In the genomic region with DNA sequence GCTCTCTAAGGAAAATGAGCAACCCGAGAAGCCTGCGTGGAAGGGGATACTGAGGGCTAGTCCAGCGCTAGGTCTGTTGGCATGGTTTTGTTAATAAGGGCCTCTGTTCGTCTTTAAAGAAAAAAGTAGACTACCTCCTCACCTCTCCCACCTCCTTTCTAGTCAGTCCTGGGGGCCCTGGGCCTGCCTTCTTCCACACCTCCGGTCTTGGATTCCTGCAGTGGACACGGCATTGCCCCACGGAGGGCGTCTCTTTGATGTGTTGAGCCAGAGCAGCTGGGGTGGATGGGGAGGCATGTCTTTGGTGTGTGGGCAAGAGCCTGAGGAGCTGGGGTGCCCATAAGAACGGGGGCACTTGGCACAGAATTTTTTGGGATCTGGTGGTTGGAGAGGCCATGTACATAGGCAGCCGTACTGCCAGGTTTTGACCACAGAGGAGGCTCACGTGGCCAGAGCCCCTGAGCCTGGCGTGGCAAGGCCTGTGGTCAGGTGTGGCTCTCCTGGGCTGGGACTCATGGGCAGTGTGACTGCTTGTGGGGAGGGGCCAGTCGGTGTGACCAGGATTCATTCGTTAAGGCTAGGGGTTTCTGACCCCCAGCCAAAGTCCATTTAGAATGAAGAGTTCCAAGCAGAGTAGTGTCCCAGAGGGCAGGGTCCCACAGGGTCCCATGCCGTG, we compare ENCODE assay signal across 1 cellular context.
TF ChIP-seq lines count a peak whose summit lies in the region.

No MANE protein-coding gene starts in this region.

TF ChIP-seq in WTC11, 78 proteins besides CTCF, POLR2A, EP300 and RAD21 (continued from another document):
- no peak for TF ChIP-seq ESRRA (CRISPR knock-in tag; IDR thresholded peaks at IDR 0.05; ENCODE audit: borderline replicate concordance)
- TF ChIP-seq, protein P1, sequence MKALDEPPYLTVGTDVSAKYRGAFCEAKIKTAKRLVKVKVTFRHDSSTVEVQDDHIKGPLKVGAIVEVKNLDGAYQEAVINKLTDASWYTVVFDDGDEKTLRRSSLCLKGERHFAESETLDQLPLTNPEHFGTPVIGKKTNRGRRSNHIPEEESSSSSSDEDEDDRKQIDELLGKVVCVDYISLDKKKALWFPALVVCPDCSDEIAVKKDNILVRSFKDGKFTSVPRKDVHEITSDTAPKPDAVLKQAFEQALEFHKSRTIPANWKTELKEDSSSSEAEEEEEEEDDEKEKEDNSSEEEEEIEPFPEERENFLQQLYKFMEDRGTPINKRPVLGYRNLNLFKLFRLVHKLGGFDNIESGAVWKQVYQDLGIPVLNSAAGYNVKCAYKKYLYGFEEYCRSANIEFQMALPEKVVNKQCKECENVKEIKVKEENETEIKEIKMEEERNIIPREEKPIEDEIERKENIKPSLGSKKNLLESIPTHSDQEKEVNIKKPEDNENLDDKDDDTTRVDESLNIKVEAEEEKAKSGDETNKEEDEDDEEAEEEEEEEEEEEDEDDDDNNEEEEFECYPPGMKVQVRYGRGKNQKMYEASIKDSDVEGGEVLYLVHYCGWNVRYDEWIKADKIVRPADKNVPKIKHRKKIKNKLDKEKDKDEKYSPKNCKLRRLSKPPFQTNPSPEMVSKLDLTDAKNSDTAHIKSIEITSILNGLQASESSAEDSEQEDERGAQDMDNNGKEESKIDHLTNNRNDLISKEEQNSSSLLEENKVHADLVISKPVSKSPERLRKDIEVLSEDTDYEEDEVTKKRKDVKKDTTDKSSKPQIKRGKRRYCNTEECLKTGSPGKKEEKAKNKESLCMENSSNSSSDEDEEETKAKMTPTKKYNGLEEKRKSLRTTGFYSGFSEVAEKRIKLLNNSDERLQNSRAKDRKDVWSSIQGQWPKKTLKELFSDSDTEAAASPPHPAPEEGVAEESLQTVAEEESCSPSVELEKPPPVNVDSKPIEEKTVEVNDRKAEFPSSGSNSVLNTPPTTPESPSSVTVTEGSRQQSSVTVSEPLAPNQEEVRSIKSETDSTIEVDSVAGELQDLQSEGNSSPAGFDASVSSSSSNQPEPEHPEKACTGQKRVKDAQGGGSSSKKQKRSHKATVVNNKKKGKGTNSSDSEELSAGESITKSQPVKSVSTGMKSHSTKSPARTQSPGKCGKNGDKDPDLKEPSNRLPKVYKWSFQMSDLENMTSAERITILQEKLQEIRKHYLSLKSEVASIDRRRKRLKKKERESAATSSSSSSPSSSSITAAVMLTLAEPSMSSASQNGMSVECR (CRISPR knock-in tag; IDR thresholded peaks at IDR 0.05; ENCODE audit: borderline replicate concordance): no peak
- TF ChIP-seq ZNF121 (CRISPR knock-in tag; IDR thresholded peaks at IDR 0.05): no peak
- no peak for TF ChIP-seq ZNF219 (CRISPR knock-in tag; IDR thresholded peaks at IDR 0.05; ENCODE audit: borderline replicate concordance)
- no peak for TF ChIP-seq CREB1 (CRISPR knock-in tag; IDR thresholded peaks at IDR 0.05)
- TF ChIP-seq ZNF232 (CRISPR knock-in tag; IDR thresholded peaks at IDR 0.05): no peak
- TF ChIP-seq, protein P2, sequence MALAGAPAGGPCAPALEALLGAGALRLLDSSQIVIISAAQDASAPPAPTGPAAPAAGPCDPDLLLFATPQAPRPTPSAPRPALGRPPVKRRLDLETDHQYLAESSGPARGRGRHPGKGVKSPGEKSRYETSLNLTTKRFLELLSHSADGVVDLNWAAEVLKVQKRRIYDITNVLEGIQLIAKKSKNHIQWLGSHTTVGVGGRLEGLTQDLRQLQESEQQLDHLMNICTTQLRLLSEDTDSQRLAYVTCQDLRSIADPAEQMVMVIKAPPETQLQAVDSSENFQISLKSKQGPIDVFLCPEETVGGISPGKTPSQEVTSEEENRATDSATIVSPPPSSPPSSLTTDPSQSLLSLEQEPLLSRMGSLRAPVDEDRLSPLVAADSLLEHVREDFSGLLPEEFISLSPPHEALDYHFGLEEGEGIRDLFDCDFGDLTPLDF (CRISPR knock-in tag; IDR thresholded peaks at IDR 0.05): no peak
- no peak for TF ChIP-seq SOX15 (CRISPR knock-in tag; IDR thresholded peaks at IDR 0.05)
- TF ChIP-seq, protein P3, sequence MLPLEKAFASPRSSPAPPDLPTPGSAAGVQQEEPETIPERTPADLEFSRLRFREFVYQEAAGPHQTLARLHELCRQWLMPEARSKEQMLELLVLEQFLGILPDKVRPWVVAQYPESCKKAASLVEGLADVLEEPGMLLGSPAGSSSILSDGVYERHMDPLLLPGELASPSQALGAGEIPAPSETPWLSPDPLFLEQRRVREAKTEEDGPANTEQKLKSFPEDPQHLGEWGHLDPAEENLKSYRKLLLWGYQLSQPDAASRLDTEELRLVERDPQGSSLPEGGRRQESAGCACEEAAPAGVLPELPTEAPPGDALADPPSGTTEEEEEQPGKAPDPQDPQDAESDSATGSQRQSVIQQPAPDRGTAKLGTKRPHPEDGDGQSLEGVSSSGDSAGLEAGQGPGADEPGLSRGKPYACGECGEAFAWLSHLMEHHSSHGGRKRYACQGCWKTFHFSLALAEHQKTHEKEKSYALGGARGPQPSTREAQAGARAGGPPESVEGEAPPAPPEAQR (CRISPR knock-in tag; IDR thresholded peaks at IDR 0.05): no peak
- TF ChIP-seq, protein P4, sequence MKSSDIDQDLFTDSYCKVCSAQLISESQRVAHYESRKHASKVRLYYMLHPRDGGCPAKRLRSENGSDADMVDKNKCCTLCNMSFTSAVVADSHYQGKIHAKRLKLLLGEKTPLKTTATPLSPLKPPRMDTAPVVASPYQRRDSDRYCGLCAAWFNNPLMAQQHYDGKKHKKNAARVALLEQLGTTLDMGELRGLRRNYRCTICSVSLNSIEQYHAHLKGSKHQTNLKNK (CRISPR knock-in tag; IDR thresholded peaks at IDR 0.05): no peak
- no peak for TF ChIP-seq ETV6 (CRISPR knock-in tag; IDR thresholded peaks at IDR 0.05)
- TF ChIP-seq PRRX2 (CRISPR knock-in tag; IDR thresholded peaks at IDR 0.05): no peak
- TF ChIP-seq, protein P5, sequence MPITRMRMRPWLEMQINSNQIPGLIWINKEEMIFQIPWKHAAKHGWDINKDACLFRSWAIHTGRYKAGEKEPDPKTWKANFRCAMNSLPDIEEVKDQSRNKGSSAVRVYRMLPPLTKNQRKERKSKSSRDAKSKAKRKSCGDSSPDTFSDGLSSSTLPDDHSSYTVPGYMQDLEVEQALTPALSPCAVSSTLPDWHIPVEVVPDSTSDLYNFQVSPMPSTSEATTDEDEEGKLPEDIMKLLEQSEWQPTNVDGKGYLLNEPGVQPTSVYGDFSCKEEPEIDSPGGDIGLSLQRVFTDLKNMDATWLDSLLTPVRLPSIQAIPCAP (CRISPR knock-in tag; IDR thresholded peaks at IDR 0.05): no peak
- TF ChIP-seq RELA (CRISPR knock-in tag; IDR thresholded peaks at IDR 0.05; ENCODE audit: borderline replicate concordance): no peak
- TF ChIP-seq ZNF263 (CRISPR knock-in tag; IDR thresholded peaks at IDR 0.05; ENCODE audit: low read depth): no peak
